ENCODE assay signal across 31 cellular contexts in genomic region chr6:170564936-170565530, GRCh38. TPM values are rescaled to one million over a fixed set of nuclear protein-coding genes. Genes with fewer than 3 reads are reported as not detected.
DNase-seq lines count a peak whose midpoint lies in the region; ATAC-seq and TF ChIP-seq lines count a peak whose summit lies in the region.
"Had no signal": no experiment of that assay in that cellular context is flagged by ENCODE, and none has a peak within 500 bp of the region (broad histone marks: within the 10 kb centered on the region; RNA-seq: fewer than 3 reads in every experiment).

No MANE protein-coding gene starts in this region.

- no peaks in the 10 kb centered on the region for H3K9me3 Mint-ChIP-seq in activated T-cell treated with anti-CD3 and anti-CD28 coated beads, Interleukin-2, amount 50 U/mL, for 72 hours
- no peaks in the 10 kb centered on the region for H3K9me3 Mint-ChIP-seq in stimulated activated naive B cell treated with anti-CD40 and anti-IgM and Interleukin-4, amounts not matched to agents 10 μg/mL and 1 μg/mL and 100 μg/mL, for 72 hours
- H3K9me3 Mint-ChIP-seq: CD14-positive monocyte; CD4-positive, alpha-beta memory T cell; CD4-positive, alpha-beta T cell; CD4-positive, CD25-positive, alpha-beta regulatory T cell; CD8-positive, alpha-beta memory T cell; CD8-positive, alpha-beta T cell had no signal

- no peak overlapping the region for H3K4me3 ChIP-seq in HAP-1
- H3K4me3 ChIP-seq: A549; BLaER1; BLaER1 treated with 17β-estradiol and CSF1 and Interleukin-3, amounts not matched to agents 10 nM and 100 nM had no signal

- TF ChIP-seq RAD21 in Ishikawa (IDR thresholded peaks at IDR 0.05; ENCODE audit: low read depth): no peak

- ATAC-seq in activated T-cell treated with anti-CD3 and anti-CD28 coated beads, Interleukin-2, amount 50 U/mL, for 72 hours (replicated peaks in 1 of 2): no peak
- ATAC-seq in stimulated activated naive B cell treated with anti-CD40 and anti-IgM and Interleukin-4, amounts not matched to agents 10 μg/mL and 1 μg/mL and 100 μg/mL, for 72 hours (replicated peaks): no peak
- ATAC-seq: A549; CD8-positive, alpha-beta T cell had no signal

- no peak overlapping the region for H3K4me3 Mint-ChIP-seq in activated T-cell treated with anti-CD3 and anti-CD28 coated beads, Interleukin-2, amount 50 U/mL, for 72 hours
- no peak overlapping the region for H3K4me3 Mint-ChIP-seq in stimulated activated naive B cell treated with anti-CD40 and anti-IgM and Interleukin-4, amounts not matched to agents 10 μg/mL and 1 μg/mL and 100 μg/mL, for 72 hours
- H3K4me3 Mint-ChIP-seq: B cell; CD14-positive monocyte; CD4-positive, alpha-beta memory T cell; CD4-positive, alpha-beta T cell; CD4-positive, CD25-positive, alpha-beta regulatory T cell; CD8-positive, alpha-beta memory T cell; CD8-positive, alpha-beta T cell had no signal

- peaks cover 9% of the 10 kb centered on the region for H3K4me1 Mint-ChIP-seq in activated T-cell treated with anti-CD3 and anti-CD28 coated beads, Interleukin-2, amount 50 U/mL, for 72 hours (ENCODE audit: low read depth)
- H3K4me1 Mint-ChIP-seq in stimulated activated naive B cell treated with anti-CD40 and anti-IgM and Interleukin-4, amounts not matched to agents 10 μg/mL and 1 μg/mL and 100 μg/mL, for 72 hours: peaks cover 6 to 11% of the 10 kb centered on the region in 2 donors
- H3K4me1 Mint-ChIP-seq: CD14-positive monocyte had no signal

- peak overlapping the region; percentile 27 for H3K27ac Mint-ChIP-seq in activated T-cell treated with anti-CD3 and anti-CD28 coated beads, Interleukin-2, amount 50 U/mL, for 72 hours
- no peak overlapping the region for H3K27ac Mint-ChIP-seq in stimulated activated naive B cell treated with anti-CD40 and anti-IgM and Interleukin-4, amounts not matched to agents 10 μg/mL and 1 μg/mL and 100 μg/mL, for 72 hours
- H3K27ac Mint-ChIP-seq: B cell; CD4-positive, alpha-beta memory T cell; CD4-positive, alpha-beta T cell; CD4-positive, CD25-positive, alpha-beta regulatory T cell; CD8-positive, alpha-beta T cell had no signal

- H3K9me3 ChIP-seq in HAP-1: no peaks in the 10 kb centered on the region
- H3K9me3 ChIP-seq: A549; BE2C; BLaER1; BLaER1 treated with 17β-estradiol and CSF1 and Interleukin-3, amounts not matched to agents 10 nM and 100 nM; Caco-2 had no signal

- peaks cover 11% of the 10 kb centered on the region for H3K4me1 ChIP-seq in HAP-1
- H3K4me1 ChIP-seq: A549; BE2C; BLaER1; BLaER1 treated with 17β-estradiol and CSF1 and Interleukin-3, amounts not matched to agents 10 nM and 100 nM; Caco-2 had no signal

- in situ Hi-C loops in HAP-1 (cut with MboI; ENCODE audit: low sequenced_read_pairs): no loop called here

- no peaks in the 10 kb centered on the region for H3K27me3 ChIP-seq in HAP-1 (ENCODE audit: low read depth)
- H3K27me3 ChIP-seq: BE2C; BLaER1; BLaER1 treated with 17β-estradiol and CSF1 and Interleukin-3, amounts not matched to agents 10 nM and 100 nM had no signal

- H3K36me3 Mint-ChIP-seq in activated T-cell treated with anti-CD3 and anti-CD28 coated beads, Interleukin-2, amount 50 U/mL, for 72 hours (ENCODE audit: insufficient read depth in 2 of 2): peaks cover 8 to 19% of the 10 kb centered on the region in 2 donors
- peaks cover 16 to 37% of the 10 kb centered on the region in 2 donors for H3K36me3 Mint-ChIP-seq in stimulated activated naive B cell treated with anti-CD40 and anti-IgM and Interleukin-4, amounts not matched to agents 10 μg/mL and 1 μg/mL and 100 μg/mL, for 72 hours

- H3K27me3 Mint-ChIP-seq in activated T-cell treated with anti-CD3 and anti-CD28 coated beads, Interleukin-2, amount 50 U/mL, for 72 hours (ENCODE audit: low read depth): no peaks in the 10 kb centered on the region
- H3K27me3 Mint-ChIP-seq in stimulated activated naive B cell treated with anti-CD40 and anti-IgM and Interleukin-4, amounts not matched to agents 10 μg/mL and 1 μg/mL and 100 μg/mL, for 72 hours: no peaks in the 10 kb centered on the region
- H3K27me3 Mint-ChIP-seq: B cell; CD4-positive, alpha-beta memory T cell; CD4-positive, alpha-beta T cell; CD4-positive, CD25-positive, alpha-beta regulatory T cell; CD8-positive, alpha-beta memory T cell had no signal

- TF ChIP-seq EP300 in Ishikawa (IDR thresholded peaks at IDR 0.05; ENCODE audit: borderline replicate concordance): no peak

- DNase-seq in activated T-cell treated with anti-CD3 and anti-CD28 coated beads, Interleukin-2, amount 50 U/mL, for 72 hours: no peak
- DNase-seq in activated T-cell treated with anti-CD3 and anti-CD28 coated beads, Interleukin-2, amount 50 U/mL, for 48 hours: no peak
- DNase-seq in HAP-1 (ENCODE audit: low spot score in 2 of 2) (peak; percentile 74 to 92), activated gamma-delta T cell treated with Interleukin-2 at 50 U/mL for 16 hours (no peak)
- no peak for DNase-seq in stimulated activated naive B cell treated with anti-CD40 and anti-IgM and Interleukin-4, amounts not matched to agents 10 μg/mL and 1 μg/mL and 100 μg/mL, for 72 hours
- DNase-seq: 8988T; ACHN; AML-193; BE2C; C1 segment of cervical spinal cord; Caco-2; Calu3; CD4-positive, alpha-beta memory T cell; CD4-positive, alpha-beta T cell; CD4-positive, CD25-positive, alpha-beta regulatory T cell; CD8-positive, alpha-beta memory T cell; CD8-positive, alpha-beta T cell; COR-L47; DMS 273 treated with DMSO at 0.1 percent for 48 hours; DMS153; DMS53; DMS79; DMS79 treated with DMSO at 0.1 percent for 48 hours; DND-41; EL had no signal

- H3K36me3 ChIP-seq in HAP-1 (replicated peaks): peaks cover 45% of the 10 kb centered on the region

TF ChIP-seq in Ishikawa, 13 proteins besides CTCF, POLR2A, EP300 and RAD21:
- TF ChIP-seq CEBPB (IDR thresholded peaks at IDR 0.05) (0 out of 2 replicates have a peak, but pooled peaks have one; percentile 6), YY1 (IDR thresholded peaks at IDR 0.05; ENCODE audit: low read depth) (no peak)

RNA-seq across cellular contexts. Expression of gene TBP, which starts 10.9 kb away (rescaled TPM):
- total RNA-seq in activated T-cell treated with anti-CD3 and anti-CD28 coated beads, Interleukin-2, amount 50 U/mL, for 72 hours: 10 to 100 TPM; 25.8 to 29.0 TPM

RNA-seq across cellular contexts. Expression of gene PSMB1, which starts 11.9 kb away (rescaled TPM):
- total RNA-seq in activated T-cell treated with anti-CD3 and anti-CD28 coated beads, Interleukin-2, amount 50 U/mL, for 72 hours: 100 to 1,000 TPM; 169 to 174 TPM

RNA-seq across cellular contexts. Expression of gene PDCD2, which starts 19.4 kb away (rescaled TPM):
- total RNA-seq in activated T-cell treated with anti-CD3 and anti-CD28 coated beads, Interleukin-2, amount 50 U/mL, for 72 hours: 100 to 1,000 TPM in 1 of 2 donors, 10 to 100 TPM in 1; 99.4 to 111 TPM

Comparison
In these comparisons a context has a peak if more than half of its experiments do, and no peak if none do; other contexts are left out.
1. DNase-seq: peak in HAP-1 (2 of 2); none in activated T-cell treated with anti-CD3 and anti-CD28 coated beads, Interleukin-2, amount 50 U/mL, for 72 hours (0 of 2), activated T-cell treated with anti-CD3 and anti-CD28 coated beads, Interleukin-2, amount 50 U/mL, for 48 hours (0 of 2), activated gamma-delta T cell treated with Interleukin-2 at 50 U/mL for 16 hours (single experiment) and stimulated activated naive B cell treated with anti-CD40 and anti-IgM and Interleukin-4, amounts not matched to agents 10 μg/mL and 1 μg/mL and 100 μg/mL, for 72 hours (single experiment).